Comparison of ENCODE assay signal across 17 cellular contexts in the genomic region with DNA sequence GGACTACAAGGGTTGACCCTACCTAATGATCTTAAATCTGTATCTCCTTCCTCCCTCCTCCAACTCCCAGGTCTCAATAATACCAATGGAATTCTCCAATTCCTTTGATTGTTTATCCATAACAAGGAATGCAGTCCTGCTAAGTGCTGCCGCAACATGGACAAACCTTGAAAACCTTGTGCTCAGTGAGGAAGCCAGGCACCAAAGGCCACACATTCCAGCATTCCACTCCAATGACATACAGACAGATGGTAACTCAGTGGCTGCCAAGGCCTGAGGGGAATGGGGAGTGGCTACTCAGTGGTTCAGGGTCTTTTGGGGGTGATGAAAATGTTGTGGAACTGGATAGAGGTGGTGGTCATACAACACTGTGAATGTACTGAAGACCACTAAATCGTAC. TPM values are rescaled to one million over a fixed set of nuclear protein-coding genes. Genes with fewer than 3 reads are reported as not detected.
A peak's percentile ranks its signal among the peaks of the same experiment; 100 is the strongest.
DNase-seq lines count a peak whose midpoint lies in the region; ATAC-seq and TF ChIP-seq lines count a peak whose summit lies in the region.
"Had no signal": no experiment of that assay in that cellular context is flagged by ENCODE, and none has a peak within 500 bp of the region (broad histone marks: within the 10 kb centered on the region; RNA-seq: fewer than 3 reads in every experiment).

No MANE protein-coding gene starts in this region.

- no peak for TF ChIP-seq EP300 in tibial nerve (IDR thresholded peaks at IDR 0.05)

- no peak for ATAC-seq in stimulated activated naive CD8-positive, alpha-beta T cell treated with anti-CD3 and anti-CD28 coated beads, Interleukin-15, Interleukin-2, amounts not matched to agents 100 U/mL and 50 U/mL, for 24 hours
- ATAC-seq: activated T-cell treated with anti-CD3 and anti-CD28 coated beads, Interleukin-2, amount 50 U/mL, for 72 hours; left lobe of liver had no signal

- 71 to 79% methylated on average over 2 of the region's 2 CpGs for WGBS in tibial nerve, 2 donors

- H3K36me3 ChIP-seq in tibial nerve, result peaks cover 0 to 42% (median 0%) of the 10 kb centered on the region in 3 donors
- peaks cover 6% of the 10 kb centered on the region for H3K36me3 ChIP-seq in left ventricle myocardium inferior

- TF ChIP-seq CTCF in choroid plexus epithelial cell (conservative IDR thresholded peaks at IDR 0.05; ENCODE audit: low read depth, low read length) (peak; percentile 27), tibial nerve (IDR thresholded peaks at IDR 0.05) (no peak), left ventricle myocardium inferior (IDR thresholded peaks at IDR 0.05; ENCODE audit: borderline replicate concordance) (no peak)

- intact Hi-C loops in left ventricle myocardium inferior (cut with micrococcal nuclease), result loop anchor here (5.0 kb wide), 1 partner anchor 47 kb away; no protein-coding TSS in a partner anchor

- DNase-seq in ACHN (peak; percentile 64), HCEC 1CT (peak; percentile 56), choroid plexus epithelial cell (ENCODE audit: low read depth) (peak; percentile 86), kidney tubule cell (ENCODE audit: low spot score) (peak; percentile 63), NCI-H1417 (lab: John Stamatoyannopoulos, UW) (no peak), tibial nerve (ENCODE audit: low spot score in 2 of 2) (no peak), left ventricle myocardium inferior (no peak)
- no peak for DNase-seq in stimulated activated naive CD8-positive, alpha-beta T cell treated with anti-CD3 and anti-CD28 coated beads, Interleukin-15, Interleukin-2, amounts not matched to agents 100 U/mL and 50 U/mL, for 24 hours
- DNase-seq: activated CD4-positive, alpha-beta T cell treated with anti-CD3 and anti-CD28 coated beads, Interleukin-2, amount 10 ng/mL, durations not matched to agents 7 days and 5 days; activated T-cell treated with anti-CD3 and anti-CD28 coated beads, Interleukin-2, amount 50 U/mL, for 72 hours; AML-193; effector CD8-positive, alpha-beta T cell; Kasumi-1; NCI-H2029; testis had no signal

- H3K4me1 ChIP-seq in tibial nerve (no peaks in the 10 kb centered on the region), left ventricle myocardium inferior (peaks cover 14% of the 10 kb centered on the region)
- H3K4me1 ChIP-seq: testis had no signal

- H3K9me3 ChIP-seq in tibial nerve (no peaks in the 10 kb centered on the region), left ventricle myocardium inferior (replicated peaks) (no peaks in the 10 kb centered on the region)
- H3K9me3 ChIP-seq: testis had no signal

- TF ChIP-seq POLR2A in tibial nerve (IDR thresholded peaks at IDR 0.05), result no peak

- H3K27ac ChIP-seq in tibial nerve, result no peak overlapping the region
- no peak overlapping the region for H3K27ac ChIP-seq in left ventricle myocardium inferior (replicated peaks)
- H3K27ac ChIP-seq: testis had no signal

- H3K27me3 ChIP-seq in tibial nerve (no peaks in the 10 kb centered on the region), left ventricle myocardium inferior (ENCODE audit: low read depth) (no peaks in the 10 kb centered on the region)
- H3K27me3 ChIP-seq: testis had no signal

- H3K4me3 ChIP-seq in choroid plexus epithelial cell (ENCODE audit: low read depth, low read length) (no peak overlapping the region), tibial nerve (no peak overlapping the region), left ventricle myocardium inferior (no peak overlapping the region)
- H3K4me3 ChIP-seq: testis had no signal

- in situ Hi-C loops in ACHN (cut with HindIII; ENCODE audit: low pct_ligation_motif_present, low pct_unique_long_range_greater_than_20kb, low sequenced_read_pairs), result no loop called here

RNA-seq across cellular contexts. Expression of a gene that starts 10.4 kb away (rescaled TPM):
- total RNA-seq in tibial nerve (10 to 100 TPM; 27.8 to 79.8 (median 30.6) TPM), left ventricle myocardium inferior (17.0 TPM)

RNA-seq across cellular contexts. Expression of a gene that starts 14.1 kb away (rescaled TPM):
- total RNA-seq in tibial nerve (1 to 10 TPM; 1.5 to 4.4 (median 3.3) TPM), left ventricle myocardium inferior (not detected)

RNA-seq across cellular contexts. Expression of a gene that starts 34.8 kb away (rescaled TPM):
- total RNA-seq in tibial nerve (100 to 1,000 TPM in 1 of 4 donors, 10 to 100 TPM in 3; 25.6 to 103 (median 59.0) TPM), left ventricle myocardium inferior (84.3 TPM)
- total RNA-seq: activated CD4-positive, alpha-beta T cell treated with anti-CD3 and anti-CD28 coated beads, Interleukin-2, amount 10 ng/mL, durations not matched to agents 7 days and 5 days; activated T-cell treated with anti-CD3 and anti-CD28 coated beads, Interleukin-2, amount 50 U/mL, for 72 hours; T-helper 2 cell treated with Interferon-gamma antibody and Interleukin-4, amounts not matched to agents 100 ng/mL and 5 ng/mL, for 36 hours had no signal

RNA-seq across cellular contexts. Expression of a gene that starts 48.7 kb away (rescaled TPM):
- total RNA-seq in tibial nerve (1 to 10 TPM in 1 of 4 donors, under 1 TPM in 3; 0.39 to 1.8 (median 0.75) TPM), left ventricle myocardium inferior (0.49 TPM)

RNA-seq across cellular contexts. Expression of a gene that starts 57.5 kb away (rescaled TPM):
- total RNA-seq in tibial nerve (not detected), left ventricle myocardium inferior (not detected)
- total RNA-seq: activated T-cell treated with anti-CD3 and anti-CD28 coated beads, Interleukin-2, amount 50 U/mL, for 72 hours; left lobe of liver; T-helper 2 cell treated with Interferon-gamma antibody and Interleukin-4, amounts not matched to agents 100 ng/mL and 5 ng/mL, for 36 hours had no signal

Comparison
In these comparisons a context has a peak if more than half of its experiments do, and no peak if none do; other contexts are left out.
1. DNase-seq: peak in ACHN (single experiment), HCEC 1CT (single experiment), choroid plexus epithelial cell (single experiment) and kidney tubule cell (single experiment); none in NCI-H1417 (0 of 3), tibial nerve (0 of 2), stimulated activated naive CD8-positive, alpha-beta T cell treated with anti-CD3 and anti-CD28 coated beads, Interleukin-15, Interleukin-2, amounts not matched to agents 100 U/mL and 50 U/mL, for 24 hours (single experiment) and left ventricle myocardium inferior (single experiment).